ENCODE assay signal across 1 cellular context in genomic region chr9:842918-843468, GRCh38.
TF ChIP-seq lines count a peak whose summit lies in the region.

No MANE protein-coding gene starts in this region.

TF ChIP-seq in GM23338, 12 proteins besides CTCF, POLR2A, EP300 and RAD21:
- no peak for TF ChIP-seq ZNF462 (CRISPR knock-in tag; IDR thresholded peaks at IDR 0.05)
- TF ChIP-seq EZH2 (IDR thresholded peaks at IDR 0.05; ENCODE audit: low read depth, unreplicated experiment), result peak; percentile 95
